In genomic region chr11:70530010-70530409, GRCh38 we compare ENCODE assay signal across 22 cellular contexts.
DNase-seq lines count a peak whose midpoint lies in the region; ATAC-seq, FAIRE-seq and TF ChIP-seq lines count a peak whose summit lies in the region.
"Had no signal": no experiment of that assay in that cellular context is flagged by ENCODE, and none has a peak within 500 bp of the region (broad histone marks: within the 10 kb centered on the region; RNA-seq: fewer than 3 reads in every experiment).

No MANE protein-coding gene starts in this region.

- 82% methylated on average over 9 of the region's 10 CpGs; no CpG with 5 or more reads in 1 of the 2 experiments for WGBS in H1 (ENCODE audit: extremely low coverage in 1 of 2, insufficient coverage in 1 of 2, insufficient read length in 1 of 2, insufficient replicate concordance in 2 of 2, low coverage in 1 of 2, low lambda C conversion rate in 2 of 2, missing lambda C conversion rate in 1 of 2), 2 experiments

- FAIRE-seq in H1 (lab: Jason Lieb, UNC): no peak
- FAIRE-seq: A204.1, GM12878, GM19239 had no signal

- H3K4ac ChIP-seq in H1 (replicated peaks; ENCODE audit: insufficient read length, low read depth, low read length): no peak overlapping the region

- no peak overlapping the region for H2BK5ac ChIP-seq in H1 (ENCODE audit: low read depth, low read length)

- TF ChIP-seq RAD21 in H1 (IDR thresholded peaks at IDR 0.05 in 1 of 2, conservative IDR thresholded peaks at IDR 0.05 in 1 of 2; ENCODE audit: low read depth in 2 of 2, low read length in 2 of 2): no peak

- H2BK12ac ChIP-seq in H1 (ENCODE audit: low read depth, low read length): no peak overlapping the region

- no peak overlapping the region for H2AFZ ChIP-seq in H1 (ENCODE audit: low read length)

- no peak for TF ChIP-seq POLR2A in H1 (IDR thresholded peaks at IDR 0.05; ENCODE audit: control extremely low read depth in 1 of 2, low read depth in 2 of 2, low read length in 2 of 2)

- no peak overlapping the region for H3K9ac ChIP-seq in H1 (replicated peaks in 1 of 4; ENCODE audit: extremely low read depth in 1 of 4, low read depth in 3 of 4, low read length in 3 of 4)

- H3K4me3 ChIP-seq in H1 (ENCODE audit: extremely low read depth in 1 of 4, insufficient read depth in 2 of 4, low read depth in 3 of 4, low read length in 4 of 4): no peak overlapping the region
- H3K4me3 ChIP-seq: GM12878, HAP-1 had no signal

- H4K91ac ChIP-seq in H1 (replicated peaks; ENCODE audit: insufficient read length, low read length): no peak overlapping the region

- CTCF ChIA-PET in H1 (lab: Charles Lee; ENCODE audit: partially characterized antibody): interaction anchor here (1.0 kb wide), 1 partner anchor 19 kb away, joined by 4 read pairs; no protein-coding TSS in a partner anchor

- H3K27ac ChIP-seq in H1 (ENCODE audit: low read depth, low read length): no peak overlapping the region
- H3K27ac ChIP-seq: HL-60 had no signal

- ATAC-seq in natural killer cell treated with Interleukin-12 subunit alpha and Interleukin-12 subunit beta and Interleukin-15 and Interleukin-18, amount 100 ng/mL, for 72 hours: no peak
- ATAC-seq in natural killer cell: no peak
- ATAC-seq: GM12878 had no signal

- TF ChIP-seq CTCF in natural killer cell (IDR thresholded peaks at IDR 0.05) (no peak), H1 (IDR thresholded peaks at IDR 0.05; ENCODE audit: control extremely low read depth in 1 of 3, insufficient read depth in 1 of 3, low read depth in 1 of 3, low read length in 3 of 3) (no peak), GM13976 (IDR thresholded peaks at IDR 0.05; ENCODE audit: borderline replicate concordance, control extremely low read depth, extremely low read depth, insufficient read depth, missing control alignments) (no peak)

- H3K4me2 ChIP-seq in H1 (ENCODE audit: insufficient read depth in 1 of 2, low read depth in 2 of 2, low read length in 2 of 2): no peak overlapping the region

- no peak overlapping the region for H2BK20ac ChIP-seq in H1 (ENCODE audit: low read length)

- intact Hi-C loops in natural killer cell (cut with micrococcal nuclease) (no loop called here), posterior vena cava (cut with DNase I) (no loop called here)

- no peak overlapping the region for H3K18ac ChIP-seq in H1 (ENCODE audit: extremely low read depth, low read length)

- no peak overlapping the region for H2BK120ac ChIP-seq in H1 (replicated peaks; ENCODE audit: low read depth, low read length)

- no peaks in the 10 kb centered on the region for H3K9me3 Mint-ChIP-seq in natural killer cell treated with Interleukin-12 subunit alpha and Interleukin-12 subunit beta and Interleukin-15 and Interleukin-18, amount 100 ng/mL, for 72 hours
- no peaks in the 10 kb centered on the region for H3K9me3 Mint-ChIP-seq in natural killer cell

- H3K36me3 ChIP-seq in H1 (ENCODE audit: control insufficient read depth in 2 of 4, insufficient read depth in 4 of 4, low read length in 3 of 4): no peaks in the 10 kb centered on the region
- H3K36me3 ChIP-seq: BE2C, HAP-1 had no signal

- peaks cover 10 to 29% (median 19%) of the 10 kb centered on the region in 4 experiments for H3K4me1 ChIP-seq in H1 (replicated peaks in 1 of 4; ENCODE audit: control insufficient read depth in 3 of 4, insufficient read depth in 4 of 4, low read length in 3 of 4)
- H3K4me1 ChIP-seq: HAP-1 had no signal

- peak; percentile 23 for DNase-seq in natural killer cell treated with Interleukin-12 subunit alpha and Interleukin-12 subunit beta and Interleukin-15 and Interleukin-18, amount 100 ng/mL, for 72 hours (ENCODE audit: low spot score)
- no peak for DNase-seq in natural killer cell
- DNase-seq in H1 (ENCODE audit: low read depth in 1 of 2, low spot score in 2 of 2): no peak
- peak; percentile 34 for DNase-seq in posterior vena cava (ENCODE audit: low spot score)
- DNase-seq in NCI-H226: no peak
- DNase-seq in GM13976 (ENCODE audit: low spot score): no peak
- no peak for DNase-seq in NCI-H1105 (lab: John Stamatoyannopoulos, UW)
- DNase-seq: ACHN; BE2C; C1 segment of cervical spinal cord; CD4-positive, CD25-positive, alpha-beta regulatory T cell; CD8-positive, alpha-beta memory T cell; COR-L47; DMS 273 treated with DMSO at 0.1 percent for 48 hours; DMS53; DND-41; EL had no signal

- no peak overlapping the region for H4K8ac ChIP-seq in H1 (ENCODE audit: extremely low read depth, insufficient read depth, low read length)

- H3K14ac ChIP-seq in H1 (ENCODE audit: insufficient read length): no peak overlapping the region

- no peak overlapping the region for H3K56ac ChIP-seq in H1 (replicated peaks; ENCODE audit: insufficient read length, low read depth, low read length)

- H3K79me2 ChIP-seq in H1 (ENCODE audit: control insufficient read depth in 1 of 2, insufficient read depth in 2 of 2, low read length in 2 of 2): no peaks in the 10 kb centered on the region

- H3K36me3 Mint-ChIP-seq in natural killer cell treated with Interleukin-12 subunit alpha and Interleukin-12 subunit beta and Interleukin-15 and Interleukin-18, amount 100 ng/mL, for 72 hours: no peaks in the 10 kb centered on the region
- H3K36me3 Mint-ChIP-seq in natural killer cell: no peaks in the 10 kb centered on the region
- H3K36me3 Mint-ChIP-seq: CD4-positive, CD25-positive, alpha-beta regulatory T cell; CD8-positive, alpha-beta memory T cell had no signal

- peaks cover 3 to 7% of the 10 kb centered on the region in 2 donors for H3K27me3 Mint-ChIP-seq in natural killer cell treated with Interleukin-12 subunit alpha and Interleukin-12 subunit beta and Interleukin-15 and Interleukin-18, amount 100 ng/mL, for 72 hours
- H3K27me3 Mint-ChIP-seq in natural killer cell (ENCODE audit: low read depth in 2 of 2): peaks cover 0 to 6% of the 10 kb centered on the region in 2 donors
- H3K27me3 Mint-ChIP-seq: CD4-positive, CD25-positive, alpha-beta regulatory T cell had no signal

- H4K20me1 ChIP-seq in H1 (replicated peaks in 1 of 2; ENCODE audit: control insufficient read depth in 1 of 2, insufficient read depth in 2 of 2, low read length in 2 of 2): peaks cover 4 to 5% of the 10 kb centered on the region in 2 experiments

- no peaks in the 10 kb centered on the region for H3K27me3 ChIP-seq in H1 (replicated peaks in 1 of 4; ENCODE audit: control insufficient read depth in 3 of 4, extremely low read depth in 1 of 4, insufficient read depth in 3 of 4, low read length in 3 of 4)
- H3K27me3 ChIP-seq: BE2C had no signal

- POLR2A ChIA-PET in H1 (lab: Charles Lee; ENCODE audit: partially characterized antibody): no interaction called here

- H3K9me3 ChIP-seq in H1 (ENCODE audit: insufficient read depth in 2 of 2, low read depth in 1 of 2, low read length in 1 of 2): no peaks in the 10 kb centered on the region
- H3K9me3 ChIP-seq: BE2C, HAP-1 had no signal

- no peaks in the 10 kb centered on the region for H3K4me1 Mint-ChIP-seq in natural killer cell treated with Interleukin-12 subunit alpha and Interleukin-12 subunit beta and Interleukin-15 and Interleukin-18, amount 100 ng/mL, for 72 hours (ENCODE audit: low read depth in 2 of 2)
- no peaks in the 10 kb centered on the region for H3K4me1 Mint-ChIP-seq in natural killer cell
- H3K4me1 Mint-ChIP-seq: CD4-positive, CD25-positive, alpha-beta regulatory T cell; CD8-positive, alpha-beta memory T cell had no signal

- H3K23me2 ChIP-seq in H1 (ENCODE audit: low read depth, low read length): peaks cover 1% of the 10 kb centered on the region

- H2AK5ac ChIP-seq in H1 (ENCODE audit: low read depth, low read length): no peak overlapping the region

- no peak overlapping the region for H2BK15ac ChIP-seq in H1 (ENCODE audit: low read length)

- H3K23ac ChIP-seq in H1 (ENCODE audit: insufficient read length): no peak overlapping the region

- TF ChIP-seq EP300 in H1 (IDR thresholded peaks at IDR 0.05; ENCODE audit: borderline replicate concordance in 1 of 2, low read depth in 2 of 2, low read length in 2 of 2): no peak

- no peak overlapping the region for H3K4me3 Mint-ChIP-seq in natural killer cell treated with Interleukin-12 subunit alpha and Interleukin-12 subunit beta and Interleukin-15 and Interleukin-18, amount 100 ng/mL, for 72 hours
- no peak overlapping the region for H3K4me3 Mint-ChIP-seq in natural killer cell
- H3K4me3 Mint-ChIP-seq: CD4-positive, CD25-positive, alpha-beta regulatory T cell; CD8-positive, alpha-beta memory T cell had no signal

- H3K27ac Mint-ChIP-seq in natural killer cell treated with Interleukin-12 subunit alpha and Interleukin-12 subunit beta and Interleukin-15 and Interleukin-18, amount 100 ng/mL, for 72 hours: no peak overlapping the region
- H3K27ac Mint-ChIP-seq in natural killer cell: no peak overlapping the region
- H3K27ac Mint-ChIP-seq: CD4-positive, CD25-positive, alpha-beta regulatory T cell; CD8-positive, alpha-beta memory T cell had no signal

- H3K79me1 ChIP-seq in H1 (ENCODE audit: low read depth, low read length): peaks cover 6% of the 10 kb centered on the region

- in situ Hi-C loops in GM13976 (cut with MboI; ENCODE audit: low sequenced_read_pairs, unreplicated experiment): no loop called here

- no peak overlapping the region for H4K5ac ChIP-seq in H1 (ENCODE audit: insufficient read length, low read depth, low read length)

TF ChIP-seq in H1, 55 proteins besides CTCF, POLR2A, EP300 and RAD21:
- TF ChIP-seq SP4 (IDR thresholded peaks at IDR 0.05; ENCODE audit: low read length): no peak
- peak; percentile 32; the same call in 1 of the 2 replicates for TF ChIP-seq KDM1A (IDR thresholded peaks at IDR 0.05; ENCODE audit: borderline replicate concordance, low read length)

Comparison
In these comparisons a context has a peak if more than half of its experiments do, and no peak if none do; other contexts are left out.
1. DNase-seq: peak in natural killer cell treated with Interleukin-12 subunit alpha and Interleukin-12 subunit beta and Interleukin-15 and Interleukin-18, amount 100 ng/mL, for 72 hours (single experiment) and posterior vena cava (single experiment); none in natural killer cell (single experiment), H1 (0 of 2), NCI-H226 (single experiment), GM13976 (single experiment) and NCI-H1105 (single experiment).